ENCODE assay signal across 16 cellular contexts in genomic region chrX:17549005-17549685, GRCh38.
A peak's percentile ranks its signal among the peaks of the same experiment; 100 is the strongest.
DNase-seq lines count a peak whose midpoint lies in the region; ATAC-seq and TF ChIP-seq lines count a peak whose summit lies in the region.
"Had no signal": no experiment of that assay in that cellular context is flagged by ENCODE, and none has a peak within 500 bp of the region (broad histone marks: within the 10 kb centered on the region; RNA-seq: fewer than 3 reads in every experiment).

No MANE protein-coding gene starts in this region.

- TF ChIP-seq CTCF in KMS-11 (conservative IDR thresholded peaks at IDR 0.05; ENCODE audit: low read depth, low read length) (no peak), nephron (IDR thresholded peaks at IDR 0.05; ENCODE audit: unreplicated experiment in 3 of 3) (no peak)

- no peak overlapping the region for H3K4me3 ChIP-seq in KMS-11 (IDR thresholded peaks at IDR 0.05; ENCODE audit: insufficient read depth, low read depth, low read length)
- H3K4me3 ChIP-seq: cardiac muscle cell had no signal

- H4K20me1 ChIP-seq in KMS-11 (ENCODE audit: insufficient read depth) = no peaks in the 10 kb centered on the region

- peak overlapping the region in 1 of 3 experiments; percentile 31 for H3K4me3 Mint-ChIP-seq in nephron
- H3K4me3 Mint-ChIP-seq: CD4-positive, CD25-positive, alpha-beta regulatory T cell; T-helper 2 cell treated with Interferon-gamma antibody and Interleukin-4, amounts not matched to agents 5 μg/mL and 100 μg/mL, for 36 hours had no signal

- H3K4me1 Mint-ChIP-seq in nephron = peaks cover 78% of the 10 kb centered on the region
- H3K4me1 Mint-ChIP-seq: CD4-positive, CD25-positive, alpha-beta regulatory T cell; naive B cell had no signal

- no peaks in the 10 kb centered on the region for H3K79me2 ChIP-seq in KMS-11 (ENCODE audit: insufficient read depth, low read depth)

- peak overlapping the region; percentile 25; the same call in 1 of the 2 replicates for H3K9ac ChIP-seq in KMS-11

- H3K27me3 ChIP-seq in KMS-11 (ENCODE audit: insufficient read depth, low read depth) = no peaks in the 10 kb centered on the region
- H3K27me3 ChIP-seq: cardiac muscle cell had no signal

- H3K36me3 ChIP-seq in KMS-11 (ENCODE audit: insufficient read depth) = no peaks in the 10 kb centered on the region
- H3K36me3 ChIP-seq: cardiac muscle cell had no signal

- H3K27ac Mint-ChIP-seq in nephron = peak overlapping the region; percentile 43 to 77 (median 65)
- H3K27ac Mint-ChIP-seq: T-helper 2 cell treated with Interferon-gamma antibody and Interleukin-4, amounts not matched to agents 5 μg/mL and 100 μg/mL, for 36 hours had no signal

- H3K4me1 ChIP-seq in KMS-11 (ENCODE audit: low read depth, poor library complexity, severe bottlenecking) = peaks cover 52% of the 10 kb centered on the region

- no peaks in the 10 kb centered on the region for H3K36me3 Mint-ChIP-seq in nephron (ENCODE audit: low read depth)
- H3K36me3 Mint-ChIP-seq: CD4-positive, CD25-positive, alpha-beta regulatory T cell; naive B cell had no signal

- H2AFZ ChIP-seq in KMS-11 (ENCODE audit: low read depth) = peak overlapping the region; percentile 34

- ATAC-seq in GM18867 (IDR thresholded peaks at IDR 0.05; ENCODE audit: unreplicated experiment) = peak; percentile 36
- ATAC-seq in HG03571 (IDR thresholded peaks at IDR 0.05; ENCODE audit: unreplicated experiment) = no peak
- no peak for ATAC-seq in GM21717 (IDR thresholded peaks at IDR 0.05; ENCODE audit: unreplicated experiment)
- ATAC-seq: Right ventricle myocardium inferior had no signal

- no peaks in the 10 kb centered on the region for H3K9me3 Mint-ChIP-seq in nephron
- H3K9me3 Mint-ChIP-seq: T-helper 2 cell treated with Interferon-gamma antibody and Interleukin-4, amounts not matched to agents 5 μg/mL and 100 μg/mL, for 36 hours had no signal

- H3K27me3 Mint-ChIP-seq in nephron (ENCODE audit: low read depth) = peaks cover 3% of the 10 kb centered on the region
- H3K27me3 Mint-ChIP-seq: CD4-positive, CD25-positive, alpha-beta regulatory T cell had no signal

- DNase-seq in astrocyte of the hippocampus (ENCODE audit: low read depth, low spot score) = peak; percentile 34
- DNase-seq in NCI-H2081 (lab: John Stamatoyannopoulos, UW) = no peak
- DNase-seq: activated gamma-delta T cell treated with Interleukin-2 at 50 U/mL for 16 hours; CD4-positive, CD25-positive, alpha-beta regulatory T cell; EL; GOT3; naive B cell; NCI-H69 had no signal

- H3K27ac ChIP-seq in KMS-11 = peak overlapping the region; percentile 61
- H3K27ac ChIP-seq: cardiac muscle cell had no signal

- H3K4me2 ChIP-seq in KMS-11 = peak overlapping the region; percentile 76
